In the genomic region with DNA sequence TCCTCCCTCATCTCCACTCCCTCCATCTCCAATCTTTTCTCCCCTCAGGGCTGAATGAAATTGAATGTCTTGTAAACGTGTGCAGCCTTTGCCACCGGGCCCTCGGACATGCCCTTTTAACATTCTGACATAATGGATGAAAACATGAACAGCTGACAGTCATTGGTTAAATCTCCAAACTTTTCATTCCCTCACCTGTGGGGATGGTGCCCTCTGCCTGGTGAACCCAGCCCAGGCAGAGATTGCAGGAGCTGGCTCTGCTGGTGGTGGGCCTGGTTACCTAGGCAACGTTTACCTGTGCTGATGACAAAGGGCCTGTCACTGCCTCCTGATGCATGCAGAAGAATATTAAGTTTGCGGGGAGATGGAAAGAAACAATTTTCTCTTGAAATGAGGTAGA, we compare ENCODE assay signal across 15 cellular contexts. TPM values are rescaled to one million over a fixed set of nuclear protein-coding genes. Genes with fewer than 3 reads are reported as not detected.
DNase-seq lines count a peak whose midpoint lies in the region; ATAC-seq lines count a peak whose summit lies in the region.
"Had no signal": no experiment of that assay in that cellular context is flagged by ENCODE, and none has a peak within 500 bp of the region (broad histone marks: within the 10 kb centered on the region; RNA-seq: fewer than 3 reads in every experiment).

No MANE protein-coding gene starts in this region.

- intact Hi-C loops in Right ventricle myocardium inferior (cut with DNase I) (no loop called here), left ventricle myocardium superior (cut with micrococcal nuclease) (no loop called here)
- intact Hi-C loops in activated naive CD4-positive, alpha-beta T cell treated with anti-CD3 and anti-CD28 coated beads for 36 hours (cut with micrococcal nuclease): no loop called here

- CTCF ChIA-PET in activated naive CD4-positive, alpha-beta T cell treated with anti-CD3 and anti-CD28 coated beads for 36 hours (lab: Charles Lee): no interaction called here

- peak; percentile 63 for DNase-seq in Right ventricle myocardium inferior (ENCODE audit: missing footprints)
- DNase-seq in left ventricle myocardium superior: no peak
- peak; percentile 64 for DNase-seq in NCI-H69 (lab: John Stamatoyannopoulos, UW)
- DNase-seq in kidney tubule cell (ENCODE audit: low spot score): peak; percentile 18
- no peak for DNase-seq in activated naive CD4-positive, alpha-beta T cell treated with anti-CD3 and anti-CD28 coated beads for 36 hours
- DNase-seq: HFFc6; KG1; NCI-H187 treated with DMSO at 0.1 percent for 48 hours; NCI-H2171 treated with DMSO at 0.1 percent for 48 hours; NCI-H524; NK-92 treated with Interleukin-12 subunit alpha and Interleukin-12 subunit beta, amount 100 ng/mL, for 24 hours; RPMI8226 had no signal

- no peaks in the 10 kb centered on the region for H3K27me3 Mint-ChIP-seq in activated naive CD4-positive, alpha-beta T cell treated with anti-CD3 and anti-CD28 coated beads for 36 hours (ENCODE audit: low read depth)

- H3K4me3 Mint-ChIP-seq in activated naive CD4-positive, alpha-beta T cell treated with anti-CD3 and anti-CD28 coated beads for 36 hours: no peak overlapping the region
- H3K4me3 Mint-ChIP-seq: HFFc6; T-helper 1 cell treated with Interleukin-12 subunit alpha and Interleukin-12 subunit beta and Interleukin-4 antibody, amounts not matched to agents 30 μg/mL and 1 μg/mL, for 36 hours had no signal

- no peak overlapping the region for H3K27ac Mint-ChIP-seq in activated naive CD4-positive, alpha-beta T cell treated with anti-CD3 and anti-CD28 coated beads for 36 hours
- H3K27ac Mint-ChIP-seq: HFFc6; T-helper 1 cell treated with Interleukin-12 subunit alpha and Interleukin-12 subunit beta and Interleukin-4 antibody, amounts not matched to agents 30 μg/mL and 1 μg/mL, for 36 hours had no signal

- H3K9me3 Mint-ChIP-seq in activated naive CD4-positive, alpha-beta T cell treated with anti-CD3 and anti-CD28 coated beads for 36 hours: peaks cover 3% of the 10 kb centered on the region
- H3K9me3 Mint-ChIP-seq: HFFc6 had no signal

- ATAC-seq in Right ventricle myocardium inferior: no peak
- ATAC-seq in left ventricle myocardium superior: no peak
- no peak for ATAC-seq in HG03342 (IDR thresholded peaks at IDR 0.05; ENCODE audit: unreplicated experiment)
- ATAC-seq in HG03439 (IDR thresholded peaks at IDR 0.05; ENCODE audit: unreplicated experiment): no peak

- H3K36me3 Mint-ChIP-seq in activated naive CD4-positive, alpha-beta T cell treated with anti-CD3 and anti-CD28 coated beads for 36 hours (ENCODE audit: low read depth): no peaks in the 10 kb centered on the region

- H3K4me1 Mint-ChIP-seq in activated naive CD4-positive, alpha-beta T cell treated with anti-CD3 and anti-CD28 coated beads for 36 hours (ENCODE audit: low read depth): no peaks in the 10 kb centered on the region

RNA-seq across cellular contexts. Expression of a gene that starts 21.3 kb away (rescaled TPM):
- total RNA-seq in Right ventricle myocardium inferior: 3.9 TPM
- 5.9 TPM for total RNA-seq in left ventricle myocardium superior
- 1 to 10 TPM; 2.5 to 2.8 TPM for total RNA-seq in activated naive CD4-positive, alpha-beta T cell treated with anti-CD3 and anti-CD28 coated beads for 36 hours

Comparison
In these comparisons a context has a peak if more than half of its experiments do, and no peak if none do; other contexts are left out.
1. DNase-seq: peak in Right ventricle myocardium inferior (single experiment), NCI-H69 (single experiment) and kidney tubule cell (single experiment); none in left ventricle myocardium superior (single experiment) and activated naive CD4-positive, alpha-beta T cell treated with anti-CD3 and anti-CD28 coated beads for 36 hours (single experiment).